Comparison of ENCODE assay signal across 8 cellular contexts in genomic region chr1:88985033-88985432, GRCh38. TPM values are rescaled to one million over a fixed set of nuclear protein-coding genes. Genes with fewer than 3 reads are reported as not detected.
A peak's percentile ranks its signal among the peaks of the same experiment; 100 is the strongest.
DNase-seq lines count a peak whose midpoint lies in the region; ATAC-seq and TF ChIP-seq lines count a peak whose summit lies in the region.

No MANE protein-coding gene starts in this region.

- H2AFZ ChIP-seq in SU-DHL-6 (ENCODE audit: low read depth, low read length, severe bottlenecking) (no peak overlapping the region), parathyroid adenoma (no peak overlapping the region)

- H3K4me2 ChIP-seq in SU-DHL-6 (ENCODE audit: low read depth, low read length, poor library complexity, severe bottlenecking) (peak overlapping the region; percentile 29), parathyroid adenoma (ENCODE audit: low read length) (peak overlapping the region; percentile 1)

- H3K9ac ChIP-seq in SU-DHL-6 (ENCODE audit: low read length) (no peak overlapping the region), parathyroid adenoma (no peak overlapping the region)

- ATAC-seq in HG02642 (IDR thresholded peaks at IDR 0.05; ENCODE audit: poor library complexity, unreplicated experiment) (no peak), HG03280 (IDR thresholded peaks at IDR 0.05; ENCODE audit: unreplicated experiment) (no peak)

- DNase-seq in activated CD4-positive, alpha-beta T cell treated with anti-CD3 and anti-CD28 coated beads, Interleukin-2, amount 10 ng/mL, durations not matched to agents 24 days and 14 days = no peak
- DNase-seq in activated CD4-positive, alpha-beta T cell treated with anti-CD3 and anti-CD28 coated beads, Interleukin-2, amount 50 U/mL, for 4 hours = no peak
- DNase-seq in fibroblast of pulmonary artery (ENCODE audit: low read depth) (peak; percentile 98), cerebellar cortex (ENCODE audit: low spot score) (no peak)

- H3K36me3 ChIP-seq in SU-DHL-6 (ENCODE audit: low read length) = no peaks in the 10 kb centered on the region
- no peaks in the 10 kb centered on the region for H3K36me3 ChIP-seq in parathyroid adenoma (ENCODE audit: control insufficient read depth, insufficient read depth, low read length)

- no peaks in the 10 kb centered on the region for H3K9me3 ChIP-seq in SU-DHL-6 (ENCODE audit: insufficient read depth, low read length)
- H3K9me3 ChIP-seq in parathyroid adenoma (ENCODE audit: control insufficient read depth, low read length) = no peaks in the 10 kb centered on the region

- H4K20me1 ChIP-seq in SU-DHL-6 (ENCODE audit: low read depth, low read length) = no peaks in the 10 kb centered on the region

- TF ChIP-seq CTCF in SU-DHL-6 (IDR thresholded peaks at IDR 0.05; ENCODE audit: insufficient read depth, low read length, poor library complexity, severe bottlenecking) (no peak), fibroblast of pulmonary artery (IDR thresholded peaks at IDR 0.05; ENCODE audit: low read length, missing control alignments) (no peak), parathyroid adenoma (IDR thresholded peaks at IDR 0.05) (no peak)

- H3K27ac ChIP-seq in SU-DHL-6 (ENCODE audit: low read depth, low read length) (peak overlapping the region; percentile 19; the same call in 1 of the 2 replicates), parathyroid adenoma (peak overlapping the region; percentile 72)

- H3K4me1 ChIP-seq in parathyroid adenoma = peaks cover 11% of the 10 kb centered on the region

- peaks cover 3% of the 10 kb centered on the region for H3K9me3 Mint-ChIP-seq in activated CD4-positive, alpha-beta T cell treated with anti-CD3 and anti-CD28 coated beads, Interleukin-2, amount 10 ng/mL, durations not matched to agents 24 days and 14 days

- H3K4me3 ChIP-seq in SU-DHL-6 (ENCODE audit: insufficient read depth, low read length, poor library complexity, severe bottlenecking) (no peak overlapping the region), fibroblast of pulmonary artery (replicated peaks; ENCODE audit: low read depth, low read length) (no peak overlapping the region), parathyroid adenoma (ENCODE audit: low read depth, low read length) (no peak overlapping the region)

- H3K36me3 Mint-ChIP-seq in activated CD4-positive, alpha-beta T cell treated with anti-CD3 and anti-CD28 coated beads, Interleukin-2, amount 10 ng/mL, durations not matched to agents 24 days and 14 days (ENCODE audit: low read depth) = peaks cover 81% of the 10 kb centered on the region

- H3K4me3 Mint-ChIP-seq in activated CD4-positive, alpha-beta T cell treated with anti-CD3 and anti-CD28 coated beads, Interleukin-2, amount 10 ng/mL, durations not matched to agents 24 days and 14 days = peak overlapping the region; percentile 62

- no peaks in the 10 kb centered on the region for H3K9me2 ChIP-seq in SU-DHL-6 (replicated peaks; ENCODE audit: insufficient read depth, low read length)

- peaks cover 78% of the 10 kb centered on the region for H3K4me1 Mint-ChIP-seq in activated CD4-positive, alpha-beta T cell treated with anti-CD3 and anti-CD28 coated beads, Interleukin-2, amount 10 ng/mL, durations not matched to agents 24 days and 14 days

- intact Hi-C loops in activated CD4-positive, alpha-beta T cell treated with anti-CD3 and anti-CD28 coated beads, Interleukin-2, amount 10 ng/mL, durations not matched to agents 24 days and 14 days (cut with micrococcal nuclease) = no loop called here

- no peaks in the 10 kb centered on the region for H3K27me3 Mint-ChIP-seq in activated CD4-positive, alpha-beta T cell treated with anti-CD3 and anti-CD28 coated beads, Interleukin-2, amount 10 ng/mL, durations not matched to agents 24 days and 14 days

- peaks cover 8% of the 10 kb centered on the region for H3F3A ChIP-seq in SU-DHL-6 (ENCODE audit: insufficient read depth)

- H3K27me3 ChIP-seq in SU-DHL-6 (ENCODE audit: low read length) (no peaks in the 10 kb centered on the region), parathyroid adenoma (ENCODE audit: control insufficient read depth, insufficient read depth, low read length) (no peaks in the 10 kb centered on the region)

- peak overlapping the region; percentile 72 for H3K27ac Mint-ChIP-seq in activated CD4-positive, alpha-beta T cell treated with anti-CD3 and anti-CD28 coated beads, Interleukin-2, amount 10 ng/mL, durations not matched to agents 24 days and 14 days

- H3K79me2 ChIP-seq in SU-DHL-6 (ENCODE audit: insufficient read depth, low read length) (peaks cover 74% of the 10 kb centered on the region), parathyroid adenoma (peaks cover 5% of the 10 kb centered on the region)

RNA-seq across cellular contexts. Expression of gene KYAT3, which starts 7.4 kb away (rescaled TPM):
- 32.0 and 32.9 TPM in 2 replicates for total RNA-seq in activated CD4-positive, alpha-beta T cell treated with anti-CD3 and anti-CD28 coated beads, Interleukin-2, amount 10 ng/mL, durations not matched to agents 24 days and 14 days

RNA-seq across cellular contexts. Expression of gene RBMXL1, which starts 7.4 kb away (rescaled TPM):
- total RNA-seq in activated CD4-positive, alpha-beta T cell treated with anti-CD3 and anti-CD28 coated beads, Interleukin-2, amount 10 ng/mL, durations not matched to agents 24 days and 14 days = 34.5 and 37.0 TPM in 2 replicates

RNA-seq across cellular contexts. Expression of gene GBP3, which starts 37.6 kb away (rescaled TPM):
- total RNA-seq in activated CD4-positive, alpha-beta T cell treated with anti-CD3 and anti-CD28 coated beads, Interleukin-2, amount 10 ng/mL, durations not matched to agents 24 days and 14 days = 7.1 and 8.1 TPM in 2 replicates
